In genomic region chr3:196774845-196775422, GRCh38 we compare ENCODE assay signal across 11 cellular contexts. TPM values are rescaled to one million over a fixed set of nuclear protein-coding genes. Genes with fewer than 3 reads are reported as not detected.
DNase-seq lines count a peak whose midpoint lies in the region; ATAC-seq, FAIRE-seq and TF ChIP-seq lines count a peak whose summit lies in the region.
"Had no signal": no experiment of that assay in that cellular context is flagged by ENCODE, and none has a peak within 500 bp of the region (broad histone marks: within the 10 kb centered on the region; RNA-seq: fewer than 3 reads in every experiment).

No MANE protein-coding gene starts in this region.

- ATAC-seq in HepG2 (no peak), right lobe of liver (no peak), GM12878 (peak; percentile 20; the same call in 2 of the 3 replicates), body of pancreas (no peak)

- TF ChIP-seq POLR2A in HepG2 (IDR thresholded peaks at IDR 0.05; ENCODE audit: insufficient read depth in 1 of 2, low read depth in 2 of 2, low read length in 2 of 2) (no peak), right lobe of liver (IDR thresholded peaks at IDR 0.05) (no peak), GM12878 (IDR thresholded peaks at IDR 0.05; ENCODE audit: low read depth, low read length) (no peak), tibial nerve (IDR thresholded peaks at IDR 0.05) (no peak), body of pancreas (IDR thresholded peaks at IDR 0.05) (no peak)

- H3K27ac ChIP-seq in HepG2 (ENCODE audit: extremely low read length, insufficient read depth, low read length), result peak overlapping the region; percentile 39
- H3K27ac ChIP-seq in right lobe of liver, result peak overlapping the region in 1 of 3 donors; percentile 61
- no peak overlapping the region for H3K27ac ChIP-seq in GM12878 (ENCODE audit: control insufficient read depth, insufficient read depth)
- peak overlapping the region; percentile 74 to 96 (median 83) for H3K27ac ChIP-seq in tibial nerve
- no peak overlapping the region for H3K27ac ChIP-seq in body of pancreas

- no peaks in the 10 kb centered on the region for H3K9me3 ChIP-seq in HepG2 (ENCODE audit: low read length)
- H3K9me3 ChIP-seq in right lobe of liver, result no peaks in the 10 kb centered on the region
- peaks cover 16% of the 10 kb centered on the region for H3K9me3 ChIP-seq in GM12878 (replicated peaks; ENCODE audit: control insufficient read depth, insufficient read depth, low read length)
- H3K9me3 ChIP-seq in tibial nerve, result no peaks in the 10 kb centered on the region
- no peaks in the 10 kb centered on the region for H3K9me3 ChIP-seq in body of pancreas
- H3K9me3 ChIP-seq: Peyer's patch had no signal

- TF ChIP-seq EP300 in HepG2 (IDR thresholded peaks at IDR 0.05; ENCODE audit: low read depth in 2 of 2, low read length in 2 of 2) (no peak), HepG2 (CRISPR knock-in tag; IDR thresholded peaks at IDR 0.05; ENCODE audit: borderline replicate concordance) (no peak), GM12878 (IDR thresholded peaks at IDR 0.05; ENCODE audit: borderline replicate concordance in 1 of 2, control insufficient read depth in 1 of 2, low read depth in 2 of 2, low read length in 2 of 2) (no peak), tibial nerve (IDR thresholded peaks at IDR 0.05) (no peak)

- peaks cover 15% of the 10 kb centered on the region for H3K9me3 Mint-ChIP-seq in type B pancreatic cell

- CTCF ChIA-PET in HepG2 (lab: Yijun Ruan, JAX; ENCODE audit: low intra/inter-chr PET ratio, low total read pairs), result no interaction called here
- CTCF ChIA-PET in GM12878 (lab: Yijun Ruan, JAX), result interaction anchor here (0.6 kb wide), 1 partner anchor 13 kb away, joined by 3 read pairs; no protein-coding TSS in a partner anchor

- RAD21 ChIA-PET in GM12878 (lab: Charles Lee; ENCODE audit: unreplicated experiment), result interaction anchor here (0.6 to 1.2 kb wide), 2 partner anchors 34 to 161 kb away, joined by 3 to 7 read pairs; no protein-coding TSS in a partner anchor

- no peak overlapping the region for H3K4me3 ChIP-seq in HepG2 (replicated peaks in 1 of 3; ENCODE audit: insufficient read depth in 1 of 3, low read depth in 2 of 3, low read length in 3 of 3)
- no peak overlapping the region for H3K4me3 ChIP-seq in right lobe of liver
- H3K4me3 ChIP-seq in GM12878, result no peak overlapping the region
- no peak overlapping the region for H3K4me3 ChIP-seq in tibial nerve
- no peak overlapping the region for H3K4me3 ChIP-seq in body of pancreas
- H3K4me3 ChIP-seq: Peyer's patch had no signal

- no peaks in the 10 kb centered on the region for H3K27me3 ChIP-seq in HepG2 (ENCODE audit: control insufficient read depth in 1 of 2, insufficient read depth in 2 of 2, low read length in 2 of 2)
- H3K27me3 ChIP-seq in right lobe of liver, result no peaks in the 10 kb centered on the region
- no peaks in the 10 kb centered on the region for H3K27me3 ChIP-seq in GM12878 (replicated peaks in 1 of 2; ENCODE audit: control insufficient read depth in 2 of 2, insufficient read depth in 2 of 2, low read length in 1 of 2)
- H3K27me3 ChIP-seq in tibial nerve, result no peaks in the 10 kb centered on the region
- no peaks in the 10 kb centered on the region for H3K27me3 ChIP-seq in body of pancreas
- H3K27me3 ChIP-seq: Peyer's patch had no signal

- DNase-seq in HepG2 (ENCODE audit: low spot score) (no peak), right lobe of liver (no peak), GM12878 (ENCODE audit: low read depth, low spot score) (no peak), iris pigment epithelial cell (ENCODE audit: low read depth) (peak; percentile 53), tibial nerve (ENCODE audit: low spot score in 2 of 2) (no peak), NCI-H510A (lab: John Stamatoyannopoulos, UW) (no peak), type B pancreatic cell (ENCODE audit: extremely low spot score, unreplicated experiment) (no peak), body of pancreas (no peak)
- DNase-seq: anterior cingulate cortex, T1000 had no signal

- no peak overlapping the region for H3K4me3 Mint-ChIP-seq in type B pancreatic cell

- H3K79me2 ChIP-seq in HepG2 (ENCODE audit: insufficient read depth, low read length) (peaks cover 94% of the 10 kb centered on the region), GM12878 (ENCODE audit: control insufficient read depth, insufficient read depth, low read length) (peaks cover 69% of the 10 kb centered on the region)

- H3K4me1 ChIP-seq in HepG2 (ENCODE audit: insufficient read depth, low read length) (peaks cover 46% of the 10 kb centered on the region), right lobe of liver (peaks cover 0 to 16% (median 4%) of the 10 kb centered on the region in 4 donors), GM12878 (ENCODE audit: control insufficient read depth, insufficient read depth, low read length) (no peaks in the 10 kb centered on the region), tibial nerve (peaks cover 0 to 66% (median 29%) of the 10 kb centered on the region in 4 donors), body of pancreas (peaks cover 3% of the 10 kb centered on the region)

- H3K4me2 ChIP-seq in HepG2 (ENCODE audit: low read depth, low read length), result peak overlapping the region; percentile 0; the same call in 1 of the 2 replicates
- H3K4me2 ChIP-seq in GM12878 (ENCODE audit: control insufficient read depth, insufficient read depth), result no peak overlapping the region

- FAIRE-seq in HepG2 (lab: Jason Lieb, UNC) (no peak), GM12878 (lab: Jason Lieb, UNC) (no peak)

- intact Hi-C loops in HepG2 (cut with micrococcal nuclease; ENCODE audit: unreplicated experiment) (no loop called here), right lobe of liver (cut with DNase I) (no loop called here), GM12878 (cut with micrococcal nuclease; ENCODE audit: unreplicated experiment) (no loop called here), body of pancreas (cut with DNase I) (no loop called here)

- in situ Hi-C loops in HepG2 (cut with HindIII; ENCODE audit: extremely low pct_ligation_motif_present, low pct_unique_long_range_greater_than_20kb), result no loop called here
- in situ Hi-C loops in GM12878 (cut with MboI), result no loop called here

- H3K9ac ChIP-seq in HepG2 (ENCODE audit: insufficient read depth, low read depth, low read length), result no peak overlapping the region
- no peak overlapping the region for H3K9ac ChIP-seq in GM12878 (ENCODE audit: control insufficient read depth, insufficient read depth, low read length)

- no peak overlapping the region for H3K27ac Mint-ChIP-seq in type B pancreatic cell

- no peak for TF ChIP-seq RAD21 in HepG2 (CRISPR knock-in tag; IDR thresholded peaks at IDR 0.05)
- no peak for TF ChIP-seq RAD21 in GM12878 (IDR thresholded peaks at IDR 0.05; ENCODE audit: insufficient read depth, low read depth, low read length)

- POLR2A ChIA-PET in HepG2 (lab: Yijun Ruan, JAX) (interaction anchor here (1.5 kb wide), 1 partner anchor 35 kb away, joined by 8 read pairs; the partner anchor contains the start of gene PAK2), GM12878 (lab: Charles Lee) (interaction anchor here (0.5 to 1.8 kb wide), 3 partner anchors 13 to 90 kb away, joined by 4 to 6 read pairs (median 4); no protein-coding TSS in a partner anchor)

- no peak for TF ChIP-seq CTCF in HepG2 (CRISPR knock-in tag; IDR thresholded peaks at IDR 0.05)
- no peak for TF ChIP-seq CTCF in right lobe of liver (IDR thresholded peaks at IDR 0.05)
- no peak for TF ChIP-seq CTCF in GM12878 (IDR thresholded peaks at IDR 0.05 in 2 of 3, conservative IDR thresholded peaks at IDR 0.05 in 1 of 3; ENCODE audit: control insufficient read depth in 2 of 3, extremely low read depth in 1 of 3, insufficient read depth in 1 of 3, low read depth in 3 of 3, low read length in 3 of 3)
- TF ChIP-seq CTCF in tibial nerve (IDR thresholded peaks at IDR 0.05), result no peak
- no peak for TF ChIP-seq CTCF in type B pancreatic cell (conservative IDR thresholded peaks at IDR 0.05)
- TF ChIP-seq CTCF in body of pancreas (IDR thresholded peaks at IDR 0.05), result no peak

- H4K20me1 ChIP-seq in HepG2 (ENCODE audit: insufficient read depth, low read length) (peaks cover 24% of the 10 kb centered on the region), GM12878 (ENCODE audit: control insufficient read depth, insufficient read depth) (no peaks in the 10 kb centered on the region)

- no TSS peak for BruUV-seq in HepG2 (replicated peaks; lab: Mats Ljungman, UMichigan)
- no TSS peak for BruUV-seq in GM12878 (replicated peaks; lab: Mats Ljungman, UMichigan)

- WGBS in HepG2 (ENCODE audit: low lambda C conversion rate), result 97% methylated on average over 6 of the region's 6 CpGs
- 93% methylated on average over 6 of the region's 6 CpGs for WGBS in right lobe of liver (ENCODE audit: insufficient coverage, low coverage, low lambda C conversion rate, missing lambda C conversion rate)
- WGBS in GM12878 (ENCODE audit: insufficient coverage, insufficient replicate concordance, low lambda C conversion rate, missing lambda C conversion rate), result 66% methylated on average over 6 of the region's 6 CpGs
- 77 to 81% methylated on average over 6 of the region's 6 CpGs for WGBS in tibial nerve, 2 donors
- 93 to 94% methylated on average over 6 of the region's 6 CpGs for WGBS in body of pancreas, 2 donors

- no peaks in the 10 kb centered on the region for H3K27me3 Mint-ChIP-seq in type B pancreatic cell

- SMC1A ChIA-PET in GM12878 (lab: Charles Lee; ENCODE audit: uncharacterized antibody, unreplicated experiment), result interaction anchor here (1.2 to 1.3 kb wide), 3 partner anchors 9 to 31 kb away, joined by 3 to 4 read pairs (median 3); no protein-coding TSS in a partner anchor

- H3K36me3 ChIP-seq in HepG2 (replicated peaks in 1 of 2; ENCODE audit: control insufficient read depth in 1 of 2, insufficient read depth in 2 of 2, low read length in 2 of 2) (peaks cover 1 to 7% of the 10 kb centered on the region in 2 experiments; a peak in 2 of 5 replicates), right lobe of liver (no peaks in the 10 kb centered on the region), GM12878 (ENCODE audit: control insufficient read depth in 2 of 2, insufficient read depth in 2 of 2, low read length in 1 of 2) (peaks cover 2 to 7% of the 10 kb centered on the region in 2 experiments; a peak in 3 of 4 replicates), tibial nerve (peaks cover 0 to 7% (median 0%) of the 10 kb centered on the region in 3 donors), body of pancreas (replicated peaks in 1 of 2; ENCODE audit: insufficient read depth in 1 of 2, low read depth in 2 of 2) (no peaks in the 10 kb centered on the region)
- H3K36me3 ChIP-seq: Peyer's patch had no signal

- H3K36me3 Mint-ChIP-seq in type B pancreatic cell, result peaks cover 53% of the 10 kb centered on the region

- H3K4me1 Mint-ChIP-seq in type B pancreatic cell (ENCODE audit: unreplicated experiment), result peaks cover 17% of the 10 kb centered on the region

- no peak overlapping the region for H2AFZ ChIP-seq in HepG2 (ENCODE audit: low read length)
- no peak overlapping the region for H2AFZ ChIP-seq in GM12878 (ENCODE audit: control insufficient read depth, low read depth, low read length)

RNA-seq across cellular contexts. Expression of gene PAK2, which starts 35.3 kb away (rescaled TPM):
- 24.7 and 52.5 TPM in 2 replicates for total RNA-seq in HepG2 (2016; rRNA removed; fragmentation: Illumina TruSeq; extraction: Trizol)
- total RNA-seq in HepG2 (2016; cell fraction: cytosol; rRNA removed; fragmentation: Illumina TruSeq; extraction: Trizol; ENCODE audit: low read depth), result 29.7 and 29.8 TPM in 2 replicates
- 25.8 and 50.8 TPM in 2 replicates for total RNA-seq in HepG2 (2016; cell fraction: insoluble cytoplasmic fraction; rRNA removed; fragmentation: Illumina TruSeq; extraction: Trizol)
- total RNA-seq in HepG2 (2016; cell fraction: membrane; rRNA removed; fragmentation: Illumina TruSeq; extraction: Trizol), result 26.7 and 27.3 TPM in 2 replicates
- total RNA-seq in HepG2 (2016; cell fraction: nucleus; rRNA removed; fragmentation: Illumina TruSeq; extraction: Trizol), result 21.3 and 28.8 TPM in 2 replicates
- polyA plus RNA-seq in HepG2 (2011; rRNA removed), result 20.7 and 23.0 TPM in 2 replicates
- 17.8 and 24.1 TPM in 2 replicates for polyA plus RNA-seq in HepG2 (2011; cell fraction: cytosol; rRNA removed)
- polyA plus RNA-seq in HepG2 (2011; cell fraction: nucleus; rRNA removed), result 6.9 and 11.2 TPM in 2 replicates
- 46.1 and 48.3 TPM in 2 replicates for polyA plus RNA-seq in HepG2 (2012)
- polyA plus RNA-seq in HepG2 (2016; cell fraction: cytosol; fragmentation: Illumina TruSeq; extraction: Trizol; ENCODE audit: low read depth), result 3.5 TPM in 2 replicates
- 52.9 and 62.1 TPM in 2 replicates for polyA plus RNA-seq in HepG2 (2016; cell fraction: insoluble cytoplasmic fraction; fragmentation: Illumina TruSeq; extraction: Trizol; ENCODE audit: low read depth)
- polyA plus RNA-seq in HepG2 (2016; cell fraction: membrane; fragmentation: Illumina TruSeq; extraction: Trizol; ENCODE audit: low read depth), result 13.7 and 14.3 TPM in 2 replicates
- polyA plus RNA-seq in HepG2 (2016; cell fraction: nucleus; fragmentation: Illumina TruSeq; extraction: Trizol; ENCODE audit: insufficient read depth, low read depth), result 27.3 and 28.5 TPM in 2 replicates
- polyA minus RNA-seq in HepG2 (2011; rRNA and poly(A)+ RNA removed; ENCODE audit: low replicate concordance), result 53.5 and 73.4 TPM in 2 replicates
- polyA minus RNA-seq in HepG2 (2011; cell fraction: cytosol; rRNA and poly(A)+ RNA removed), result 63.8 and 71.2 TPM in 2 replicates
- polyA minus RNA-seq in HepG2 (2011; cell fraction: nucleus; rRNA and poly(A)+ RNA removed), result 23.6 and 36.4 TPM in 2 replicates
- total RNA-seq in right lobe of liver, result 10 to 100 TPM; 35.7 to 59.6 (median 42.0) TPM
- 30.3 and 31.9 TPM in 2 replicates for total RNA-seq in GM12878 (2013; cell fraction: nucleolus; rRNA removed)
- 13.4 and 15.7 TPM in 2 replicates for total RNA-seq in GM12878 (2014; rRNA removed)
- 21.9 and 23.3 TPM in 2 replicates for total RNA-seq in GM12878 (2014; rRNA removed; fragmentation: Illumina TruSeq; extraction: Trizol)
- 54.5 and 59.1 TPM in 2 replicates for total RNA-seq in GM12878 (2021)
- polyA plus RNA-seq in GM12878 (2011; ENCODE audit: low read depth), result 23.4 TPM
- polyA plus RNA-seq in GM12878 (2011; rRNA removed), result 44.7 and 46.5 TPM in 2 replicates
- polyA plus RNA-seq in GM12878 (2011; cell fraction: cytosol; rRNA removed), result 34.2 and 44.8 TPM in 2 replicates
- polyA plus RNA-seq in GM12878 (2011; cell fraction: nucleus; rRNA removed), result 15.1 and 15.6 TPM in 2 replicates
- polyA plus RNA-seq in GM12878 (2012), result 43.8 and 44.0 TPM in 2 replicates
- polyA plus RNA-seq in GM12878 (2014; fragmentation: Illumina TruSeq; extraction: Trizol), result 43.4 and 52.2 TPM in 2 replicates
- polyA plus RNA-seq in GM12878 (2014; fragmentation: Nextera tagmentation; extraction: Ambion mirVana), result 10 to 100 TPM in 1 of 2 experiments, 1 to 10 TPM in 1; 9.0 to 11.7 TPM
- 17.5 and 18.2 TPM in 2 replicates for polyA plus RNA-seq in GM12878 (2014; rRNA removed)
- 10 to 100 TPM; 32.1 to 35.9 TPM for polyA plus RNA-seq in GM12878 (2016; fragmentation: Nextera tagmentation; extraction: Ambion mirVana)
- polyA minus RNA-seq in GM12878 (2011; rRNA and poly(A)+ RNA removed), result 84.2 and 128 TPM in 2 replicates
- polyA minus RNA-seq in GM12878 (2011; cell fraction: cytosol; rRNA and poly(A)+ RNA removed), result 42.6 and 49.1 TPM in 2 replicates
- polyA minus RNA-seq in GM12878 (2011; cell fraction: nucleus; rRNA and poly(A)+ RNA removed), result 5.1 and 8.1 TPM in 2 replicates
- 10 to 100 TPM; 43.3 to 75.6 (median 49.8) TPM for total RNA-seq in tibial nerve
- 56.8 and 58.6 TPM in 2 replicates for total RNA-seq in type B pancreatic cell (ENCODE audit: low replicate concordance)
- 10 to 100 TPM; 27.5 to 28.3 TPM for total RNA-seq in body of pancreas

Comparison
In these comparisons a context has a peak if more than half of its experiments do, and no peak if none do; other contexts are left out.
1. H3K27ac ChIP-seq: peak in HepG2 (single experiment) and tibial nerve (4 of 4); none in GM12878 (single experiment) and body of pancreas (0 of 4).